8 cellular contexts compared by ENCODE assay signal in genomic region chr1:183580281-183580682, GRCh38. TPM values are rescaled to one million over a fixed set of nuclear protein-coding genes. Genes with fewer than 3 reads are reported as not detected.
A peak's percentile ranks its signal among the peaks of the same experiment; 100 is the strongest.
DNase-seq lines count a peak whose midpoint lies in the region; TF ChIP-seq lines count a peak whose summit lies in the region.

No MANE protein-coding gene starts in this region.

- peak overlapping the region in 3 of 4 donors; percentile 14 to 73 (median 34) for H3K27ac ChIP-seq in sigmoid colon

- H3K4me3 ChIP-seq in fibroblast of the aortic adventitia (ENCODE audit: low read depth, low read length), result no peak overlapping the region
- no peak overlapping the region for H3K4me3 ChIP-seq in sigmoid colon

- TF ChIP-seq POLR2A in sigmoid colon (IDR thresholded peaks at IDR 0.05), result no peak

- TF ChIP-seq CTCF in fibroblast of the aortic adventitia (IDR thresholded peaks at IDR 0.05; ENCODE audit: insufficient read depth, low read length) (peak; percentile 24), sigmoid colon (IDR thresholded peaks at IDR 0.05) (no peak)

- H3K4me3 Mint-ChIP-seq in activated naive CD4-positive, alpha-beta T cell treated with anti-CD3 and anti-CD28 coated beads, Interleukin-2, amount 10 ng/mL, durations not matched to agents 7 days and 5 days, result peak overlapping the region; percentile 23

- DNase-seq in activated naive CD4-positive, alpha-beta T cell treated with anti-CD3 and anti-CD28 coated beads, Interleukin-2, amount 10 ng/mL, durations not matched to agents 7 days and 5 days, result peak; percentile 55
- no peak for DNase-seq in activated naive CD4-positive, alpha-beta T cell treated with Interleukin-2 at 50 U/mL for 16 hours
- DNase-seq in KBM-7, result peak; percentile 98
- DNase-seq in SHP77 (lab: John Stamatoyannopoulos, UW), result peak; percentile 60 to 75
- DNase-seq in fibroblast of the aortic adventitia (ENCODE audit: low read depth), result peak; percentile 28
- no peak for DNase-seq in sigmoid colon
- no peak for DNase-seq in effector CD4-positive, alpha-beta T cell
- DNase-seq in ureter (ENCODE audit: low spot score), result no peak

- H3K4me1 Mint-ChIP-seq in activated naive CD4-positive, alpha-beta T cell treated with anti-CD3 and anti-CD28 coated beads, Interleukin-2, amount 10 ng/mL, durations not matched to agents 7 days and 5 days, result peaks cover 52% of the 10 kb centered on the region

- CTCF ChIA-PET in activated naive CD4-positive, alpha-beta T cell treated with anti-CD3 and anti-CD28 coated beads, Interleukin-2, amount 10 ng/mL, durations not matched to agents 7 days and 5 days (lab: Charles Lee), result interaction anchor here (0.9 to 3.3 kb wide), 8 partner anchors 10 to 104 kb away, joined by 3 to 19 read pairs (median 4); partner anchors contain the start of gene NCF2

- no peaks in the 10 kb centered on the region for H3K27me3 ChIP-seq in sigmoid colon

- no peaks in the 10 kb centered on the region for H3K9me3 ChIP-seq in sigmoid colon

- peaks cover 5% of the 10 kb centered on the region for H3K27me3 Mint-ChIP-seq in activated naive CD4-positive, alpha-beta T cell treated with anti-CD3 and anti-CD28 coated beads, Interleukin-2, amount 10 ng/mL, durations not matched to agents 7 days and 5 days

- in situ Hi-C loops in KBM-7 (cut with MboI; ENCODE audit: low pct_unique_long_range_greater_than_20kb, low sequenced_read_pairs), result no loop called here

- peaks cover 6% of the 10 kb centered on the region for H3K36me3 Mint-ChIP-seq in activated naive CD4-positive, alpha-beta T cell treated with anti-CD3 and anti-CD28 coated beads, Interleukin-2, amount 10 ng/mL, durations not matched to agents 7 days and 5 days

- intact Hi-C loops in sigmoid colon (cut with DNase I), result no loop called here

- no peaks in the 10 kb centered on the region for H3K9me3 Mint-ChIP-seq in activated naive CD4-positive, alpha-beta T cell treated with anti-CD3 and anti-CD28 coated beads, Interleukin-2, amount 10 ng/mL, durations not matched to agents 7 days and 5 days

- peak overlapping the region; percentile 86 for H3K27ac Mint-ChIP-seq in activated naive CD4-positive, alpha-beta T cell treated with anti-CD3 and anti-CD28 coated beads, Interleukin-2, amount 10 ng/mL, durations not matched to agents 7 days and 5 days

- peaks cover 0 to 35% (median 17%) of the 10 kb centered on the region in 4 donors for H3K4me1 ChIP-seq in sigmoid colon

- WGBS in sigmoid colon, 2 donors, result 27 to 72% methylated on average over 8 of the region's 8 CpGs

- TF ChIP-seq EP300 in sigmoid colon (IDR thresholded peaks at IDR 0.05), result no peak

- H3K36me3 ChIP-seq in sigmoid colon, result no peaks in the 10 kb centered on the region

RNA-seq across cellular contexts. Expression of gene NCF2, which starts 10.0 kb away (rescaled TPM):
- total RNA-seq in fibroblast of the aortic adventitia (ENCODE audit: low replicate concordance) (0.63 and 0.74 TPM in 2 replicates), sigmoid colon (10 to 100 TPM in 3 of 4 donors, 1 to 10 TPM in 1; 5.0 to 16.3 (median 12.5) TPM), ureter (3.8 TPM)
- 1 to 10 TPM; 6.0 to 9.2 (median 7.0) TPM for polyA plus RNA-seq in sigmoid colon

RNA-seq across cellular contexts. Expression of gene ARPC5, which starts 55.3 kb away (rescaled TPM):
- total RNA-seq in fibroblast of the aortic adventitia (ENCODE audit: low replicate concordance) (112 and 312 TPM in 2 replicates), sigmoid colon (10 to 100 TPM; 57.3 to 95.6 (median 90.1) TPM), ureter (77.7 TPM)
- polyA plus RNA-seq in sigmoid colon, result 100 to 1,000 TPM; 161 to 278 (median 175) TPM

Comparison
In these comparisons a context has a peak if more than half of its experiments do, and no peak if none do; other contexts are left out.
1. DNase-seq: peak in activated naive CD4-positive, alpha-beta T cell treated with anti-CD3 and anti-CD28 coated beads, Interleukin-2, amount 10 ng/mL, durations not matched to agents 7 days and 5 days (single experiment), KBM-7 (single experiment), SHP77 (2 of 2) and fibroblast of the aortic adventitia (single experiment); none in activated naive CD4-positive, alpha-beta T cell treated with Interleukin-2 at 50 U/mL for 16 hours (single experiment), sigmoid colon (single experiment), effector CD4-positive, alpha-beta T cell (single experiment) and ureter (single experiment).